19 cellular contexts compared by ENCODE assay signal in genomic region chr1:38786040-38786436, GRCh38.
"Had no signal": no experiment of that assay in that cellular context is flagged by ENCODE, and none has a peak within 500 bp of the region (broad histone marks: within the 10 kb centered on the region; RNA-seq: fewer than 3 reads in every experiment).

No MANE protein-coding gene starts in this region.

- H3K9me3 Mint-ChIP-seq: activated naive CD4-positive, alpha-beta T cell treated with anti-CD3 and anti-CD28 coated beads for 36 hours; activated T-cell treated with anti-CD3 and anti-CD28 coated beads, Interleukin-2, amount 50 U/mL, for 4 hours; mesothelial cell of epicardium had no signal

- H3K36me3 ChIP-seq: prostate gland, thyroid gland had no signal

- H3K4me3 Mint-ChIP-seq: activated naive CD4-positive, alpha-beta T cell treated with anti-CD3 and anti-CD28 coated beads for 36 hours; activated T-cell treated with anti-CD3 and anti-CD28 coated beads, Interleukin-2, amount 50 U/mL, for 4 hours; brain; mesothelial cell of epicardium had no signal

- DNase-seq: activated CD4-positive, alpha-beta T cell treated with anti-CD3 and anti-CD28 coated beads, Interleukin-2, amount 50 U/mL, for 1 hour; activated CD8-positive, alpha-beta memory T cell treated with anti-CD3 and anti-CD28 coated beads, Interleukin-2, amount 50 U/mL, for 4 hours; activated naive CD4-positive, alpha-beta T cell treated with anti-CD3 and anti-CD28 coated beads for 36 hours; activated T-cell treated with anti-CD3 and anti-CD28 coated beads, Interleukin-2, amount 50 U/mL, for 4 hours; caudate nucleus; dorsolateral prefrontal cortex; foreskin fibroblast; hippocampal formation; left cardiac atrium; occipital lobe; right cardiac atrium; stimulated activated CD4-positive, alpha-beta T cell treated with anti-CD3 and anti-CD28 coated beads, Interleukin-2, amount 100 ng/mL, for 24 hours; stimulated activated naive CD4-positive, alpha-beta T cell treated with Interleukin-2 at 50 U/mL for 16 hours; thyroid gland had no signal

- H3K4me3 ChIP-seq: dorsolateral prefrontal cortex, prostate gland, thyroid gland had no signal

- H3K27ac Mint-ChIP-seq: activated naive CD4-positive, alpha-beta T cell treated with anti-CD3 and anti-CD28 coated beads for 36 hours; mesothelial cell of epicardium had no signal

- H3K27ac ChIP-seq: dorsolateral prefrontal cortex, epithelial cell of prostate, prostate gland, thyroid gland had no signal

- H3K9me3 ChIP-seq: prostate gland, thyroid gland had no signal

- H3K4me1 ChIP-seq: prostate gland, thyroid gland had no signal

- H3K36me3 Mint-ChIP-seq: brain, mesothelial cell of epicardium had no signal

- ATAC-seq: activated CD4-positive, CD25-positive, alpha-beta regulatory T cell treated with anti-CD3 and anti-CD28 coated beads, Interleukin-2, amount 50 U/mL, for 24 hours; activated T-cell treated with anti-CD3 and anti-CD28 coated beads, Interleukin-2, amount 50 U/mL, for 4 hours; left cardiac atrium; right cardiac atrium had no signal

- H3K27me3 ChIP-seq: thyroid gland had no signal
